ENCODE assay signal across 25 cellular contexts in genomic region chr10:53598914-53599313, GRCh38.
DNase-seq lines count a peak whose midpoint lies in the region; ATAC-seq, FAIRE-seq and TF ChIP-seq lines count a peak whose summit lies in the region.
"Had no signal": no experiment of that assay in that cellular context is flagged by ENCODE, and none has a peak within 500 bp of the region (broad histone marks: within the 10 kb centered on the region; RNA-seq: fewer than 3 reads in every experiment).

No MANE protein-coding gene starts in this region.

- 0% methylated on average over 2 of the region's 2 CpGs for whole genome bisulfite sequencing in HepG2 (ENCODE audit: low lambda C conversion rate)

- TF ChIP-seq POLR2A in HepG2 (IDR thresholded peaks at IDR 0.05; ENCODE audit: insufficient read depth in 1 of 2, low read depth in 2 of 2, low read length in 2 of 2): no peak

- H3K36me3 Mint-ChIP-seq in WTC11 (peaks cover 18% of the 10 kb centered on the region), neural crest cell (ENCODE audit: low read depth) (peaks cover 4% of the 10 kb centered on the region)
- H3K36me3 Mint-ChIP-seq: activated CD4-positive, alpha-beta memory T cell treated with anti-CD3 and anti-CD28 coated beads for 36 hours had no signal

- CTCF ChIA-PET in WTC11 (lab: Charles Lee) (interaction anchor here (0.6 to 2.7 kb wide), 9 partner anchors 109 to 1665 kb away, joined by 3 to 14 read pairs (median 3); no protein-coding TSS in a partner anchor), HepG2 (lab: Yijun Ruan, JAX; ENCODE audit: low intra/inter-chr PET ratio, low total read pairs) (no interaction called here)

- ATAC-seq in WTC11: peak; percentile 70
- no peak for ATAC-seq in HepG2
- no peak for ATAC-seq in GM19463 (IDR thresholded peaks at IDR 0.05; ENCODE audit: unreplicated experiment)

- no peaks in the 10 kb centered on the region for H3K27me3 ChIP-seq in HepG2 (ENCODE audit: control insufficient read depth in 1 of 2, insufficient read depth in 2 of 2, low read length in 2 of 2)
- H3K27me3 ChIP-seq: SJCRH30, spleen, suprapubic skin had no signal

- H4K20me1 ChIP-seq in HepG2 (ENCODE audit: insufficient read depth, low read length): no peaks in the 10 kb centered on the region

- no TSS peak for BruUV-seq in HepG2 (replicated peaks; lab: Mats Ljungman, UMichigan)

- no peak overlapping the region for H3K4me3 Mint-ChIP-seq in WTC11
- peak overlapping the region; percentile 1 for H3K4me3 Mint-ChIP-seq in neural crest cell
- H3K4me3 Mint-ChIP-seq: activated CD4-positive, alpha-beta memory T cell treated with anti-CD3 and anti-CD28 coated beads for 36 hours; central memory CD8-positive, alpha-beta T cell had no signal

- no peaks in the 10 kb centered on the region for H3K36me3 ChIP-seq in HepG2 (replicated peaks in 1 of 2; ENCODE audit: control insufficient read depth in 1 of 2, insufficient read depth in 2 of 2, low read length in 2 of 2)
- H3K36me3 ChIP-seq: SJCRH30, spleen, suprapubic skin had no signal

- TF ChIP-seq EP300 in HepG2 (IDR thresholded peaks at IDR 0.05; ENCODE audit: low read depth in 2 of 2, low read length in 2 of 2) (no peak), HepG2 (CRISPR knock-in tag; IDR thresholded peaks at IDR 0.05; ENCODE audit: borderline replicate concordance) (no peak)

- no peak for TF ChIP-seq RAD21 in HepG2 (CRISPR knock-in tag; IDR thresholded peaks at IDR 0.05)

- no peaks in the 10 kb centered on the region for H3K4me1 ChIP-seq in HepG2 (ENCODE audit: insufficient read depth, low read length)
- H3K4me1 ChIP-seq: SJCRH30, spleen had no signal

- H2AFZ ChIP-seq in HepG2 (ENCODE audit: low read length): no peak overlapping the region

- in situ Hi-C loops in HepG2 (cut with HindIII; ENCODE audit: extremely low pct_ligation_motif_present, low pct_unique_long_range_greater_than_20kb): no loop called here

- FAIRE-seq in HepG2 (lab: Jason Lieb, UNC) (no peak), HTR-8/SVneo (lab: Jason Lieb, UNC) (no peak)
- FAIRE-seq: GM12891 had no signal

- H3K4me1 Mint-ChIP-seq in WTC11 (peaks cover 51% of the 10 kb centered on the region), neural crest cell (peaks cover 40% of the 10 kb centered on the region)
- H3K4me1 Mint-ChIP-seq: central memory CD8-positive, alpha-beta T cell had no signal

- peak overlapping the region; percentile 100 for H3K27ac Mint-ChIP-seq in WTC11
- H3K27ac Mint-ChIP-seq in neural crest cell (ENCODE audit: unreplicated experiment): peak overlapping the region; percentile 35
- H3K27ac Mint-ChIP-seq: activated CD4-positive, alpha-beta memory T cell treated with anti-CD3 and anti-CD28 coated beads for 36 hours had no signal

- H3K9ac ChIP-seq in HepG2 (ENCODE audit: insufficient read depth, low read depth, low read length): no peak overlapping the region

- H3K27me3 Mint-ChIP-seq in WTC11 (ENCODE audit: low read depth) (no peaks in the 10 kb centered on the region), neural crest cell (ENCODE audit: low read depth) (no peaks in the 10 kb centered on the region)
- H3K27me3 Mint-ChIP-seq: activated CD4-positive, alpha-beta memory T cell treated with anti-CD3 and anti-CD28 coated beads for 36 hours; central memory CD8-positive, alpha-beta T cell had no signal

- peaks cover 15% of the 10 kb centered on the region for H3K9me3 Mint-ChIP-seq in WTC11
- no peaks in the 10 kb centered on the region for H3K9me3 Mint-ChIP-seq in neural crest cell

- POLR2A ChIA-PET in WTC11 (lab: Charles Lee) (interaction anchor here (0.8 kb wide), 1 partner anchor 121 kb away, joined by 3 read pairs; no protein-coding TSS in a partner anchor), HepG2 (lab: Yijun Ruan, JAX) (no interaction called here)

- intact Hi-C loops in HepG2 (cut with micrococcal nuclease; ENCODE audit: unreplicated experiment): no loop called here

- no peak overlapping the region for H3K4me2 ChIP-seq in HepG2 (ENCODE audit: low read depth, low read length)

- no peak overlapping the region for H3K4me3 ChIP-seq in HepG2 (replicated peaks in 1 of 3; ENCODE audit: insufficient read depth in 1 of 3, low read depth in 2 of 3, low read length in 3 of 3)
- H3K4me3 ChIP-seq: SJCRH30, spleen, suprapubic skin had no signal

- H3K9me3 ChIP-seq in HepG2 (ENCODE audit: low read length): no peaks in the 10 kb centered on the region
- H3K9me3 ChIP-seq: SJCRH30, suprapubic skin had no signal

- DNase-seq in HPDE6-E6E7 (ENCODE audit: extremely low spot score): peak; percentile 19
- DNase-seq in WTC11 (ENCODE audit: low spot score): peak; percentile 40
- DNase-seq in iPS DF 4.7 (ENCODE audit: extremely low read depth, low spot score): peak; percentile 97
- no peak for DNase-seq in neural crest cell (ENCODE audit: low read depth, low spot score)
- no peak for DNase-seq in T-helper 9 cell
- DNase-seq in HepG2 (ENCODE audit: low spot score): no peak
- no peak for DNase-seq in HTR-8/SVneo (ENCODE audit: insufficient read length, low spot score)
- DNase-seq: activated CD4-positive, alpha-beta memory T cell treated with anti-CD3 and anti-CD28 coated beads for 36 hours; activated naive CD4-positive, alpha-beta T cell; activated T-cell treated with anti-CD3 and anti-CD28 coated beads for 4 hours; amniotic stem cell; DMS 273 treated with DMSO at 0.1 percent for 48 hours; glutamatergic neuron; NCI-H1417; NCI-H69; OCI-M1; SJCRH30; spleen had no signal

- TF ChIP-seq CTCF in WTC11 (IDR thresholded peaks at IDR 0.05) (no peak), neural crest cell (conservative IDR thresholded peaks at IDR 0.05) (no peak), HepG2 (CRISPR knock-in tag; IDR thresholded peaks at IDR 0.05) (no peak)

- H3K27ac ChIP-seq in HepG2 (ENCODE audit: extremely low read length, insufficient read depth, low read length): no peak overlapping the region
- H3K27ac ChIP-seq: C4-2B, HL-60, SJCRH30, spleen, suprapubic skin, VCaP had no signal

- H3K79me2 ChIP-seq in HepG2 (ENCODE audit: insufficient read depth, low read length): no peaks in the 10 kb centered on the region

TF ChIP-seq in WTC11, 78 proteins besides CTCF, POLR2A, EP300 and RAD21 (continues in another document):
- TF ChIP-seq IRF2 (CRISPR knock-in tag; IDR thresholded peaks at IDR 0.05; ENCODE audit: borderline replicate concordance, low read depth) (no peak), ELF4 (CRISPR knock-in tag; IDR thresholded peaks at IDR 0.05; ENCODE audit: low read depth) (no peak), STAT6 (CRISPR knock-in tag; conservative IDR thresholded peaks at IDR 0.05; ENCODE audit: low read depth) (no peak)
- TF ChIP-seq, protein P1, sequence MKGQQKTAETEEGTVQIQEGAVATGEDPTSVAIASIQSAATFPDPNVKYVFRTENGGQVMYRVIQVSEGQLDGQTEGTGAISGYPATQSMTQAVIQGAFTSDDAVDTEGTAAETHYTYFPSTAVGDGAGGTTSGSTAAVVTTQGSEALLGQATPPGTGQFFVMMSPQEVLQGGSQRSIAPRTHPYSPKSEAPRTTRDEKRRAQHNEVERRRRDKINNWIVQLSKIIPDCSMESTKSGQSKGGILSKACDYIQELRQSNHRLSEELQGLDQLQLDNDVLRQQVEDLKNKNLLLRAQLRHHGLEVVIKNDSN (CRISPR knock-in tag; IDR thresholded peaks at IDR 0.05): no peak

TF ChIP-seq in HepG2, 621 proteins besides CTCF, POLR2A, EP300 and RAD21 (continues in another document):
- TF ChIP-seq E2F5 (CRISPR knock-in tag; conservative IDR thresholded peaks at IDR 0.05) (no peak), ZNF33B (CRISPR knock-in tag; IDR thresholded peaks at IDR 0.05) (no peak), RELA (CRISPR knock-in tag; IDR thresholded peaks at IDR 0.05) (no peak), NFYB (CRISPR knock-in tag; IDR thresholded peaks at IDR 0.05) (no peak), TCF7L2 (IDR thresholded peaks at IDR 0.05; ENCODE audit: low read depth, low read length) (no peak)
- TF ChIP-seq, protein P2, sequence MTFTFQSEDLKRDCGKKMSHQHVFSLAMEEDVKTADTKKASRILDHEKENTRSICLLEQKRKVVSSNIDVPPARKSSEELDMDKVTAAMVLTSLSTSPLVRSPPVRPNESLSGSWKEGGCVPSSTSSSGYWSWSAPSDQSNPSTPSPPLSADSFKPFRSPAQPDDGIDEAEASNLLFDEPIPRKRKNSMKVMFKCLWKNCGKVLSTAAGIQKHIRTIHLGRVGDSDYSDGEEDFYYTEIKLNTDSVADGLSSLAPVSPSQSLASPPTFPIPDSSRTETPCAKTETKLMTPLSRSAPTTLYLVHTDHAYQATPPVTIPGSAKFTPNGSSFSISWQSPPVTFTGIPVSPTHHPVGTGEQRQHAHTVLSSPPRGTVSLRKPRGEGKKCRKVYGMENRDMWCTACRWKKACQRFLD (CRISPR knock-in tag; IDR thresholded peaks at IDR 0.05; ENCODE audit: borderline replicate concordance): no peak
- TF ChIP-seq, protein P3, sequence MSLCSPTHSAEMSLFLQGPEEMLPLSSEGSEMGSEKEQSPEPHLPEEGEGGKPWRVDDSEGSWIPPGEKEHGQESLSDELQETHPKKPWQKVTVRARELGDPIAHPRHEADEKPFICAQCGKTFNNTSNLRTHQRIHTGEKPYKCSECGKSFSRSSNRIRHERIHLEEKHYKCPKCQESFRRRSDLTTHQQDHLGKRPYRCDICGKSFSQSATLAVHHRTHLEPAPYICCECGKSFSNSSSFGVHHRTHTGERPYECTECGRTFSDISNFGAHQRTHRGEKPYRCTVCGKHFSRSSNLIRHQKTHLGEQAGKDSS (CRISPR knock-in tag; IDR thresholded peaks at IDR 0.05; ENCODE audit: borderline replicate concordance, low read depth): no peak

Comparison
In these comparisons a context has a peak if more than half of its experiments do, and no peak if none do; other contexts are left out.
1. DNase-seq: peak in HPDE6-E6E7 (single experiment), WTC11 (single experiment) and iPS DF 4.7 (single experiment); none in neural crest cell (single experiment), T-helper 9 cell (single experiment), HepG2 (single experiment) and HTR-8/SVneo (single experiment).